In genomic region chr4:56902703-56903102, GRCh38 we compare ENCODE assay signal across 1 cellular context.
TF ChIP-seq lines count a peak whose summit lies in the region.

No MANE protein-coding gene starts in this region.

TF ChIP-seq in K562, 482 proteins besides CTCF, POLR2A, EP300 and RAD21 (continued from another document):
- TF ChIP-seq PKNOX1 (IDR thresholded peaks at IDR 0.05), result peak; percentile 31; the same call in 1 of the 2 replicates
- TF ChIP-seq ZBTB2 (IDR thresholded peaks at IDR 0.05), result no peak
- TF ChIP-seq, protein P1, sequence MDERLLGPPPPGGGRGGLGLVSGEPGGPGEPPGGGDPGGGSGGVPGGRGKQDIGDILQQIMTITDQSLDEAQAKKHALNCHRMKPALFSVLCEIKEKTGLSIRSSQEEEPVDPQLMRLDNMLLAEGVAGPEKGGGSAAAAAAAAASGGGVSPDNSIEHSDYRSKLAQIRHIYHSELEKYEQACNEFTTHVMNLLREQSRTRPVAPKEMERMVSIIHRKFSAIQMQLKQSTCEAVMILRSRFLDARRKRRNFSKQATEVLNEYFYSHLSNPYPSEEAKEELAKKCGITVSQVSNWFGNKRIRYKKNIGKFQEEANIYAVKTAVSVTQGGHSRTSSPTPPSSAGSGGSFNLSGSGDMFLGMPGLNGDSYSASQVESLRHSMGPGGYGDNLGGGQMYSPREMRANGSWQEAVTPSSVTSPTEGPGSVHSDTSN (CRISPR knock-in tag; IDR thresholded peaks at IDR 0.05; ENCODE audit: low read depth), result no peak
- TF ChIP-seq, protein P1 (tag; conservative IDR thresholded peaks at IDR 0.05; ENCODE audit: low read depth), result peak; percentile 50; the same call in 1 of the 2 replicates
